22 cellular contexts compared by ENCODE assay signal in genomic region chr2:182103531-182103930, GRCh38.
DNase-seq lines count a peak whose midpoint lies in the region; ATAC-seq and TF ChIP-seq lines count a peak whose summit lies in the region.
"Had no signal": no experiment of that assay in that cellular context is flagged by ENCODE, and none has a peak within 500 bp of the region (broad histone marks: within the 10 kb centered on the region; RNA-seq: fewer than 3 reads in every experiment).

No MANE protein-coding gene starts in this region.

- no peaks in the 10 kb centered on the region for H4K20me1 ChIP-seq in hepatocyte (ENCODE audit: insufficient read depth, poor library complexity, severe bottlenecking)

- H3K4me1 Mint-ChIP-seq in HFFc6 (ENCODE audit: low read depth): peaks cover 12% of the 10 kb centered on the region
- H3K4me1 Mint-ChIP-seq: naive B cell had no signal

- no peak overlapping the region for H3K27ac Mint-ChIP-seq in HFFc6
- H3K27ac Mint-ChIP-seq: CD8-positive, alpha-beta T cell; naive B cell; progenitor cell of endocrine pancreas; stimulated activated naive CD8-positive, alpha-beta T cell treated with anti-CD3 and anti-CD28 coated beads, Interleukin-15, Interleukin-2, amounts not matched to agents 100 ng/mL and 50 ng/mL, for 24 hours; type B pancreatic cell had no signal

- no peaks in the 10 kb centered on the region for H3K36me3 ChIP-seq in hepatocyte (replicated peaks; ENCODE audit: insufficient read depth, low read depth)
- no peaks in the 10 kb centered on the region for H3K36me3 ChIP-seq in ovary

- no peaks in the 10 kb centered on the region for H3K9me3 Mint-ChIP-seq in HFFc6
- H3K9me3 Mint-ChIP-seq: CD8-positive, alpha-beta T cell; naive B cell; stimulated activated naive CD8-positive, alpha-beta T cell treated with anti-CD3 and anti-CD28 coated beads, Interleukin-15, Interleukin-2, amounts not matched to agents 100 ng/mL and 50 ng/mL, for 24 hours; type B pancreatic cell had no signal

- H3K27ac ChIP-seq in hepatocyte: no peak overlapping the region
- H3K27ac ChIP-seq in ovary: no peak overlapping the region

- no peaks in the 10 kb centered on the region; the same call in 1 of the 2 replicates for H3K27me3 Mint-ChIP-seq in HFFc6 (ENCODE audit: insufficient read depth)
- H3K27me3 Mint-ChIP-seq: progenitor cell of endocrine pancreas; stimulated activated naive CD8-positive, alpha-beta T cell treated with anti-CD3 and anti-CD28 coated beads, Interleukin-15, Interleukin-2, amounts not matched to agents 100 ng/mL and 50 ng/mL, for 24 hours; type B pancreatic cell had no signal

- DNase-seq in HFFc6 (no peak), choroid plexus epithelial cell (ENCODE audit: low read depth) (peak; percentile 9), hepatocyte (ENCODE audit: low spot score) (no peak), sciatic nerve (ENCODE audit: low spot score) (no peak), RPMI8226 (no peak), SHP77 treated with DMSO at 0.1 percent for 48 hours (lab: John Stamatoyannopoulos, UW) (no peak), ovary (no peak)
- DNase-seq: activated naive CD4-positive, alpha-beta T cell treated with anti-CD3 and anti-CD28 coated beads, Interleukin-2, amount 50 U/mL, for 16 hours; activated T-cell treated with anti-CD3 and anti-CD28 coated beads, Interleukin-2, amount 50 U/mL, for 48 hours; aorta; CD8-positive, alpha-beta T cell; central memory CD4-positive, alpha-beta T cell; DMS53; Karpas-422; naive B cell; NCI-H1092 treated with DMSO at 0.1 percent for 48 hours; NCI-H524 treated with DMSO at 0.1 percent for 48 hours had no signal

- no peaks in the 10 kb centered on the region for H3K27me3 ChIP-seq in hepatocyte
- H3K27me3 ChIP-seq in ovary: no peaks in the 10 kb centered on the region

- H3K9me2 ChIP-seq in hepatocyte (replicated peaks; ENCODE audit: insufficient read depth): no peaks in the 10 kb centered on the region

- H3K4me1 ChIP-seq in hepatocyte (ENCODE audit: insufficient read depth): no peaks in the 10 kb centered on the region
- no peaks in the 10 kb centered on the region for H3K4me1 ChIP-seq in ovary (ENCODE audit: insufficient read depth)

- TF ChIP-seq EP300 in ovary (IDR thresholded peaks at IDR 0.05): no peak

- ATAC-seq in sciatic nerve (peak; percentile 91), HG03565 (IDR thresholded peaks at IDR 0.05; ENCODE audit: unreplicated experiment) (no peak)
- ATAC-seq: CD8-positive, alpha-beta T cell had no signal

- peak overlapping the region; percentile 18; the same call in 1 of the 2 replicates for H3K4me3 Mint-ChIP-seq in HFFc6
- H3K4me3 Mint-ChIP-seq: CD8-positive, alpha-beta T cell; naive B cell; stimulated activated naive CD8-positive, alpha-beta T cell treated with anti-CD3 and anti-CD28 coated beads, Interleukin-15, Interleukin-2, amounts not matched to agents 100 ng/mL and 50 ng/mL, for 24 hours; type B pancreatic cell had no signal

- no peak overlapping the region for H3K4me2 ChIP-seq in hepatocyte

- no peak overlapping the region for H3K4me3 ChIP-seq in choroid plexus epithelial cell (ENCODE audit: low read depth, low read length)
- no peak overlapping the region for H3K4me3 ChIP-seq in hepatocyte
- H3K4me3 ChIP-seq in ovary: no peak overlapping the region
- H3K4me3 ChIP-seq: lung had no signal

- TF ChIP-seq CTCF in HFFc6 (IDR thresholded peaks at IDR 0.05): no peak
- no peak for TF ChIP-seq CTCF in choroid plexus epithelial cell (conservative IDR thresholded peaks at IDR 0.05; ENCODE audit: low read depth, low read length)
- no peak for TF ChIP-seq CTCF in hepatocyte (IDR thresholded peaks at IDR 0.05; ENCODE audit: poor library complexity)
- TF ChIP-seq CTCF in ovary (IDR thresholded peaks at IDR 0.05): no peak

- H3K9me3 ChIP-seq in hepatocyte (ENCODE audit: low read depth): no peaks in the 10 kb centered on the region
- H3K9me3 ChIP-seq in ovary: no peaks in the 10 kb centered on the region

- no peak for TF ChIP-seq POLR2A in ovary (IDR thresholded peaks at IDR 0.05)

- H3K79me2 ChIP-seq in hepatocyte: no peaks in the 10 kb centered on the region

- WGBS in hepatocyte (ENCODE audit: low lambda C conversion rate, missing lambda C conversion rate): 63% methylated on average over 5 of the region's 5 CpGs
- WGBS in ovary, 3 donors: 72 to 77% (median 73%) methylated on average over 5 of the region's 5 CpGs

- peak overlapping the region; percentile 20 for H2AFZ ChIP-seq in hepatocyte

- H3K36me3 Mint-ChIP-seq in HFFc6 (ENCODE audit: low read depth): no peaks in the 10 kb centered on the region; the same call in 1 of the 2 replicates
- H3K36me3 Mint-ChIP-seq: CD8-positive, alpha-beta T cell; naive B cell; type B pancreatic cell had no signal

- intact Hi-C loops in sciatic nerve (cut with DNase I): no loop called here
- intact Hi-C loops in ovary (cut with DNase I): no loop called here
